In genomic region chr1:42847111-42847580, GRCh38 we compare ENCODE assay signal across 8 cellular contexts. TPM values are rescaled to one million over a fixed set of nuclear protein-coding genes. Genes with fewer than 3 reads are reported as not detected.
A peak's percentile ranks its signal among the peaks of the same experiment; 100 is the strongest.
DNase-seq lines count a peak whose midpoint lies in the region; ATAC-seq, FAIRE-seq and TF ChIP-seq lines count a peak whose summit lies in the region.

No MANE protein-coding gene starts in this region.

- H3K4me1 ChIP-seq in OCI-LY7 (ENCODE audit: insufficient read depth, low read length, poor library complexity, severe bottlenecking) (peaks cover 55% of the 10 kb centered on the region), pancreas (peaks cover 0 to 13% (median 8%) of the 10 kb centered on the region in 3 donors)

- H3K36me3 ChIP-seq in OCI-LY7 (ENCODE audit: insufficient read depth, low read length) (peaks cover 33% of the 10 kb centered on the region), pancreas (peaks cover 0 to 6% (median 0%) of the 10 kb centered on the region in 3 donors)

- POLR2A ChIA-PET in OCI-LY7 (lab: Charles Lee), result interaction anchor here (0.5 to 5.0 kb wide), 11 partner anchors 9 to 376 kb away, joined by 3 to 35 read pairs (median 8); partner anchors contain the start of genes C1orf50, ERMAP and P3H1

- TF ChIP-seq CTCF in OCI-LY7 (conservative IDR thresholded peaks at IDR 0.05; ENCODE audit: low read length) (no peak), endothelial cell (IDR thresholded peaks at IDR 0.05; ENCODE audit: unreplicated experiment) (no peak), pancreas (IDR thresholded peaks at IDR 0.05) (no peak)

- H3K9me2 ChIP-seq in OCI-LY7 (ENCODE audit: insufficient read depth, low read length), result no peaks in the 10 kb centered on the region

- peak overlapping the region; percentile 43; the same call in 1 of the 2 replicates for H2AFZ ChIP-seq in OCI-LY7 (ENCODE audit: low read length)

- H3K4me3 Mint-ChIP-seq in endothelial cell (ENCODE audit: unreplicated experiment), result peak overlapping the region; percentile 100

- 11 to 12% methylated on average over 6 of the region's 6 CpGs for WGBS in pancreas, 2 donors

- peaks cover 17% of the 10 kb centered on the region for H3K4me1 Mint-ChIP-seq in endothelial cell (ENCODE audit: unreplicated experiment)

- H3K36me3 Mint-ChIP-seq in endothelial cell (ENCODE audit: low read depth, unreplicated experiment), result peaks cover 46% of the 10 kb centered on the region

- H3K4me3 ChIP-seq in OCI-LY7 (ENCODE audit: low read depth, low read length, poor library complexity, severe bottlenecking), result peak overlapping the region; percentile 89
- H3K4me3 ChIP-seq in pancreas, result peak overlapping the region; percentile 75 to 95 (median 90)

- H3K27ac ChIP-seq in OCI-LY7 (ENCODE audit: low read depth, low read length, poor library complexity, severe bottlenecking) (peak overlapping the region; percentile 73), pancreas (no peak overlapping the region)

- H3K9me3 ChIP-seq in OCI-LY7 (ENCODE audit: low read length) (no peaks in the 10 kb centered on the region), pancreas (no peaks in the 10 kb centered on the region)

- intact Hi-C loops in OCI-LY7 (cut with micrococcal nuclease; ENCODE audit: unreplicated experiment), result loop anchor here (2.0 kb wide), 1 partner anchor 30 kb away; the partner anchor contains the start of genes ERMAP and SVBP
- intact Hi-C loops in pancreas (cut with DNase I), result no loop called here

- FAIRE-seq in GM12891 (lab: Jason Lieb, UNC) (peak; percentile 50), pancreas (lab: Jason Lieb, UNC) (no peak)

- ATAC-seq in pancreas, result no peak

- H3K4me2 ChIP-seq in OCI-LY7 (ENCODE audit: low read length), result peak overlapping the region; percentile 99

- H3K27me3 Mint-ChIP-seq in endothelial cell (ENCODE audit: unreplicated experiment), result peaks cover 6% of the 10 kb centered on the region

- H3K79me2 ChIP-seq in OCI-LY7 (ENCODE audit: insufficient read depth, low read depth, low read length), result peaks cover 27% of the 10 kb centered on the region

- TF ChIP-seq POLR2A in GM12891 (IDR thresholded peaks at IDR 0.05; ENCODE audit: low read depth, low read length), result no peak

- no peaks in the 10 kb centered on the region for H3K9me3 Mint-ChIP-seq in endothelial cell (ENCODE audit: unreplicated experiment)

- no TSS peak for BruUV-seq in OCI-LY7 (replicated peaks; lab: Mats Ljungman, UMichigan)

- no peaks in the 10 kb centered on the region for H3K27me3 ChIP-seq in pancreas

- peak overlapping the region; percentile 52 for H3K27ac Mint-ChIP-seq in endothelial cell (ENCODE audit: unreplicated experiment)

- DNase-seq in GM12891 (ENCODE audit: insufficient read length, low spot score), result no peak
- peak; percentile 51 for DNase-seq in OCI-LY7 (ENCODE audit: low spot score)
- DNase-seq in endothelial cell (ENCODE audit: low spot score), result no peak
- no peak for DNase-seq in pancreas
- DNase-seq in HuH-7.5 (ENCODE audit: low spot score), result no peak
- DNase-seq in DMS53 (lab: John Stamatoyannopoulos, UW), result no peak
- DNase-seq in activated CD4-positive, alpha-beta T cell treated with anti-CD3 and anti-CD28 coated beads for 4 hours, result no peak
- no peak for DNase-seq in NCI-H748 treated with DMSO at 0.1 percent for 48 hours (lab: John Stamatoyannopoulos, UW)

- H4K20me1 ChIP-seq in OCI-LY7 (ENCODE audit: insufficient read depth, low read length), result no peaks in the 10 kb centered on the region

- CTCF ChIA-PET in OCI-LY7 (lab: Charles Lee; ENCODE audit: unreplicated experiment), result interaction anchor here (1.3 to 1.9 kb wide), 2 partner anchors 18 to 81 kb away, joined by 4 to 9 read pairs; partner anchors contain the start of genes C1orf50 and P3H1

TF ChIP-seq in GM12891, 5 proteins besides CTCF, POLR2A, EP300 and RAD21:
- TF ChIP-seq TAF1 (IDR thresholded peaks at IDR 0.05; ENCODE audit: low read depth, low read length), result no peak
- TF ChIP-seq POU2F2 (IDR thresholded peaks at IDR 0.05; ENCODE audit: low read depth, low read length), result no peak
- no peak for TF ChIP-seq POLR2AphosphoS5 (IDR thresholded peaks at IDR 0.05; ENCODE audit: low read depth, low read length)
- no peak for TF ChIP-seq SPI1 (IDR thresholded peaks at IDR 0.05; ENCODE audit: low read depth, low read length)
- TF ChIP-seq PAX5 (IDR thresholded peaks at IDR 0.05; ENCODE audit: insufficient read depth, low read length, severe bottlenecking), result no peak

RNA-seq across cellular contexts. Expression of gene ZNF691, which starts 0.7 kb away (rescaled TPM):
- polyA plus RNA-seq in GM12891 (2012; ENCODE audit: low read depth, missing spikeins), result 5.1 TPM
- 14.1 and 17.8 TPM in 2 replicates for total RNA-seq in OCI-LY7 (2014; rRNA removed; shearing (Covaris generic))
- total RNA-seq in OCI-LY7 (2022) (21.1 and 23.6 TPM in 2 replicates), endothelial cell (ENCODE audit: unreplicated experiment) (12.0 TPM), pancreas (1 to 10 TPM; 2.9 to 6.5 (median 4.4) TPM)
- 10 to 100 TPM in 1 of 2 donors, 1 to 10 TPM in 1; 7.8 to 11.0 TPM for polyA plus RNA-seq in pancreas

RNA-seq across cellular contexts. Expression of gene SVBP, which starts 29.9 kb away (rescaled TPM):
- polyA plus RNA-seq in GM12891 (2012; ENCODE audit: low read depth, missing spikeins), result 16.1 TPM
- 23.1 and 32.3 TPM in 2 replicates for total RNA-seq in OCI-LY7 (2014; rRNA removed; shearing (Covaris generic))
- 18.9 and 21.0 TPM in 2 replicates for total RNA-seq in OCI-LY7 (2022)
- total RNA-seq in endothelial cell (ENCODE audit: unreplicated experiment), result 55.1 TPM
- total RNA-seq in pancreas, result 1 to 10 TPM; 3.2 to 9.7 (median 5.1) TPM
- 10 to 100 TPM; 12.3 to 25.5 TPM for polyA plus RNA-seq in pancreas

RNA-seq across cellular contexts. Expression of gene ERMAP, which starts 30.2 kb away (rescaled TPM):
- polyA plus RNA-seq in GM12891 (2012; ENCODE audit: low read depth, missing spikeins), result 2.7 TPM
- total RNA-seq in OCI-LY7 (2014; rRNA removed; shearing (Covaris generic)), result 2.3 and 2.7 TPM in 2 replicates
- total RNA-seq in OCI-LY7 (2022) (5.1 and 5.2 TPM in 2 replicates), endothelial cell (ENCODE audit: unreplicated experiment) (12.4 TPM), pancreas (10 to 100 TPM in 1 of 6 donors, 1 to 10 TPM in 5; 7.0 to 11.2 (median 8.5) TPM)
- polyA plus RNA-seq in pancreas, result 1 to 10 TPM; 4.8 to 9.2 TPM
